Comparison of ENCODE assay signal across 8 cellular contexts in the genomic region with DNA sequence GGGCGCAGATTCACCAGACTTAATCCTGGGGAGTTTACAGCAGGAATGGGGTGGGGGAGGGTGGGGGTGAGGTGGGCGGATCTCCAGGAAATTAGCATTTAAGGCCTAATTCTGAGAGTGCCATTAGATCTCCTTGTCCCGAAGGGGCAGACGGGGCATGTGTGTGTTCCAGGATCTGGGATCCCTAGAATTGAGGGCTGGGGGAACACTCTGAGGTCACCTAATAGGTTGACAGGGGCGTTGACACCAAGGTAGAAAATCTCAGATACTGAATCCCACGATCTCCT. TPM values are rescaled to one million over a fixed set of nuclear protein-coding genes. Genes with fewer than 3 reads are reported as not detected.
DNase-seq lines count a peak whose midpoint lies in the region; ATAC-seq and TF ChIP-seq lines count a peak whose summit lies in the region.

No MANE protein-coding gene starts in this region.

- H3K4me3 Mint-ChIP-seq in activated CD8-positive, alpha-beta T cell treated with anti-CD3 and anti-CD28 coated beads for 36 hours = peak overlapping the region; percentile 63

- intact Hi-C loops in activated CD8-positive, alpha-beta T cell treated with anti-CD3 and anti-CD28 coated beads for 36 hours (cut with micrococcal nuclease) = no loop called here

- H3K9me2 ChIP-seq in hepatocyte (replicated peaks; ENCODE audit: insufficient read depth) = no peaks in the 10 kb centered on the region

- DNase-seq in H7 (no peak), hepatocyte (ENCODE audit: low spot score) (no peak), DMS 273 treated with DMSO at 0.1 percent for 48 hours (lab: John Stamatoyannopoulos, UW) (no peak), NK-92 (lab: John Stamatoyannopoulos, UW; ENCODE audit: unreplicated experiment) (no peak)
- DNase-seq in activated CD8-positive, alpha-beta T cell treated with anti-CD3 and anti-CD28 coated beads for 36 hours = no peak
- DNase-seq in stimulated activated CD4-positive, alpha-beta T cell treated with anti-CD3 and anti-CD28 coated beads, Interleukin-4, amount 100 ng/mL, for 4 hours = no peak

- H3K4me3 ChIP-seq in H7 (ENCODE audit: insufficient read depth, low read depth, low read length) = peak overlapping the region; percentile 41
- no peak overlapping the region for H3K4me3 ChIP-seq in hepatocyte
- peak overlapping the region; percentile 57 to 80 (median 76) for H3K4me3 ChIP-seq in skeletal muscle tissue (ENCODE audit: low read length in 3 of 3)

- H3K9me3 ChIP-seq in hepatocyte (ENCODE audit: low read depth) (no peaks in the 10 kb centered on the region), skeletal muscle tissue (ENCODE audit: control insufficient read depth in 3 of 3, low read length in 3 of 3) (no peaks in the 10 kb centered on the region)

- no peak for TF ChIP-seq CTCF in activated CD8-positive, alpha-beta T cell treated with anti-CD3 and anti-CD28 coated beads for 36 hours (IDR thresholded peaks at IDR 0.05)
- TF ChIP-seq CTCF in hepatocyte (IDR thresholded peaks at IDR 0.05; ENCODE audit: poor library complexity) = no peak

- POLR2A ChIA-PET in activated CD8-positive, alpha-beta T cell treated with anti-CD3 and anti-CD28 coated beads for 36 hours (lab: Charles Lee) = no interaction called here

- H3K4me1 ChIP-seq in hepatocyte (ENCODE audit: insufficient read depth) (peaks cover 24% of the 10 kb centered on the region), skeletal muscle tissue (ENCODE audit: control insufficient read depth in 3 of 3, insufficient read depth in 3 of 3, low read length in 3 of 3) (peaks cover 4 to 9% (median 8%) of the 10 kb centered on the region in 3 donors)

- peak overlapping the region in 2 of 3 donors; percentile 69 to 78 for H3K9ac ChIP-seq in skeletal muscle tissue (ENCODE audit: low read depth in 1 of 3, low read length in 3 of 3)

- H3K4me1 Mint-ChIP-seq in activated CD8-positive, alpha-beta T cell treated with anti-CD3 and anti-CD28 coated beads for 36 hours (ENCODE audit: low read depth) = peaks cover 8% of the 10 kb centered on the region

- H3K79me2 ChIP-seq in hepatocyte = no peaks in the 10 kb centered on the region

- WGBS in hepatocyte (ENCODE audit: low lambda C conversion rate, missing lambda C conversion rate) = 12% methylated on average over 6 of the region's 6 CpGs

- H3K27ac ChIP-seq in hepatocyte = peak overlapping the region; percentile 94
- peak overlapping the region; percentile 65 for H3K27ac ChIP-seq in skeletal muscle tissue (ENCODE audit: low read depth, low read length)

- H3K4me2 ChIP-seq in hepatocyte = peak overlapping the region; percentile 72

- H3K27me3 Mint-ChIP-seq in activated CD8-positive, alpha-beta T cell treated with anti-CD3 and anti-CD28 coated beads for 36 hours = no peaks in the 10 kb centered on the region

- H4K20me1 ChIP-seq in hepatocyte (ENCODE audit: insufficient read depth, poor library complexity, severe bottlenecking) = no peaks in the 10 kb centered on the region

- ATAC-seq in activated CD8-positive, alpha-beta T cell treated with anti-CD3 and anti-CD28 coated beads for 36 hours = no peak
- no peak for ATAC-seq in GM18868 (IDR thresholded peaks at IDR 0.05; ENCODE audit: unreplicated experiment)

- peak overlapping the region; percentile 70 for H2AFZ ChIP-seq in hepatocyte

- CTCF ChIA-PET in activated CD8-positive, alpha-beta T cell treated with anti-CD3 and anti-CD28 coated beads for 36 hours (lab: Charles Lee) = interaction anchor here (1.4 kb wide), 1 partner anchor 16 kb away, joined by 5 read pairs; the partner anchor contains the start of gene SLC12A9

- H3K27me3 ChIP-seq in H7 (ENCODE audit: control insufficient read depth, insufficient read depth, low read length) (no peaks in the 10 kb centered on the region), hepatocyte (no peaks in the 10 kb centered on the region), skeletal muscle tissue (ENCODE audit: control insufficient read depth in 3 of 3, insufficient read depth in 3 of 3, low read length in 3 of 3) (no peaks in the 10 kb centered on the region)

- no peaks in the 10 kb centered on the region for H3K9me3 Mint-ChIP-seq in activated CD8-positive, alpha-beta T cell treated with anti-CD3 and anti-CD28 coated beads for 36 hours

- H3K36me3 Mint-ChIP-seq in activated CD8-positive, alpha-beta T cell treated with anti-CD3 and anti-CD28 coated beads for 36 hours (ENCODE audit: low read depth) = peaks cover 2% of the 10 kb centered on the region

- H3K27ac Mint-ChIP-seq in activated CD8-positive, alpha-beta T cell treated with anti-CD3 and anti-CD28 coated beads for 36 hours = peak overlapping the region; percentile 77

- H3K36me3 ChIP-seq in H7 (replicated peaks; ENCODE audit: control insufficient read depth, insufficient read depth, low read length) = no peaks in the 10 kb centered on the region
- no peaks in the 10 kb centered on the region for H3K36me3 ChIP-seq in hepatocyte (replicated peaks; ENCODE audit: insufficient read depth, low read depth)
- no peaks in the 10 kb centered on the region for H3K36me3 ChIP-seq in skeletal muscle tissue (ENCODE audit: control insufficient read depth in 3 of 3, insufficient read depth in 3 of 3, low read length in 3 of 3)

RNA-seq across cellular contexts. Expression of gene EPHB4, which starts 9.4 kb away (rescaled TPM):
- 141 and 143 TPM in 2 replicates for total RNA-seq in H7 (2014; rRNA removed; shearing (Covaris generic))
- total RNA-seq in activated CD8-positive, alpha-beta T cell treated with anti-CD3 and anti-CD28 coated beads for 36 hours = 1 to 10 TPM; 4.8 to 5.8 TPM
- total RNA-seq in hepatocyte (57.9 and 61.1 TPM in 2 replicates), skeletal muscle tissue (72.5 TPM)
- polyA plus RNA-seq in hepatocyte = 47.2 and 51.6 TPM in 2 replicates

RNA-seq across cellular contexts. Expression of gene SLC12A9, which starts 15.8 kb away (rescaled TPM):
- 21.9 and 27.9 TPM in 2 replicates for total RNA-seq in H7 (2014; rRNA removed; shearing (Covaris generic))
- 10 to 100 TPM; 10.2 to 11.3 TPM for total RNA-seq in activated CD8-positive, alpha-beta T cell treated with anti-CD3 and anti-CD28 coated beads for 36 hours
- total RNA-seq in hepatocyte (15.4 and 21.3 TPM in 2 replicates), skeletal muscle tissue (24.5 TPM)
- 17.1 and 23.5 TPM in 2 replicates for polyA plus RNA-seq in hepatocyte

RNA-seq across cellular contexts. Expression of gene TRIP6, which starts 30.4 kb away (rescaled TPM):
- total RNA-seq in H7 (2014; rRNA removed; shearing (Covaris generic)) = 95.7 and 118 TPM in 2 replicates
- 10 to 100 TPM; 27.5 to 28.4 TPM for total RNA-seq in activated CD8-positive, alpha-beta T cell treated with anti-CD3 and anti-CD28 coated beads for 36 hours
- total RNA-seq in hepatocyte (54.0 and 57.5 TPM in 2 replicates), skeletal muscle tissue (25.6 TPM)
- polyA plus RNA-seq in hepatocyte = 70.3 and 98.9 TPM in 2 replicates

RNA-seq across cellular contexts. Expression of gene SRRT, which starts 38.1 kb away (rescaled TPM):
- 82.8 and 101 TPM in 2 replicates for total RNA-seq in H7 (2014; rRNA removed; shearing (Covaris generic))
- total RNA-seq in activated CD8-positive, alpha-beta T cell treated with anti-CD3 and anti-CD28 coated beads for 36 hours = 100 to 1,000 TPM; 211 to 239 TPM
- 35.8 and 49.1 TPM in 2 replicates for total RNA-seq in hepatocyte
- 91.7 and 135 TPM in 2 replicates for polyA plus RNA-seq in hepatocyte
- total RNA-seq in skeletal muscle tissue = 25.1 TPM

RNA-seq across cellular contexts. Expression of gene UFSP1, which starts 52.8 kb away (rescaled TPM):
- total RNA-seq in H7 (2014; rRNA removed; shearing (Covaris generic)) = 7.7 and 12.2 TPM in 2 replicates
- 1 to 10 TPM; 2.1 to 2.2 TPM for total RNA-seq in activated CD8-positive, alpha-beta T cell treated with anti-CD3 and anti-CD28 coated beads for 36 hours
- total RNA-seq in hepatocyte = 3.9 TPM in 2 replicates
- polyA plus RNA-seq in hepatocyte = 4.2 and 4.3 TPM in 2 replicates
- 5.7 TPM for total RNA-seq in skeletal muscle tissue
